8 cellular contexts compared by ENCODE assay signal in genomic region chr11:65498042-65498726, GRCh38. TPM values are rescaled to one million over a fixed set of nuclear protein-coding genes. Genes with fewer than 3 reads are reported as not detected.
DNase-seq lines count a peak whose midpoint lies in the region; ATAC-seq and TF ChIP-seq lines count a peak whose summit lies in the region.

No MANE protein-coding gene starts in this region.

- H3K9me3 ChIP-seq in fibroblast of lung (ENCODE audit: control insufficient read depth, insufficient read depth, low read depth, low read length) = no peaks in the 10 kb centered on the region

- no peak for ATAC-seq in HG02840 (IDR thresholded peaks at IDR 0.05; ENCODE audit: low FRiP score, unreplicated experiment)

- H4K20me1 ChIP-seq in fibroblast of lung (ENCODE audit: control insufficient read depth, extremely low read depth, insufficient read depth, low read length) = peaks cover 3% of the 10 kb centered on the region

- TF ChIP-seq CTCF in fibroblast of lung (conservative IDR thresholded peaks at IDR 0.05 in 1 of 2, IDR thresholded peaks at IDR 0.05 in 1 of 2; ENCODE audit: low read depth in 1 of 2, low read length in 2 of 2) = no peak

- peaks cover 19% of the 10 kb centered on the region for H3K4me1 ChIP-seq in fibroblast of lung (ENCODE audit: control insufficient read depth, extremely low read depth, insufficient read depth, low read length)

- peak overlapping the region; percentile 72 to 98 (median 76) for H3K4me3 ChIP-seq in fibroblast of lung (replicated peaks in 1 of 4; ENCODE audit: control extremely low read depth in 1 of 4, insufficient read depth in 1 of 4, low read depth in 3 of 4, low read length in 4 of 4)

- no peaks in the 10 kb centered on the region for H3K27me3 ChIP-seq in fibroblast of lung (ENCODE audit: control insufficient read depth, insufficient read depth, low read length)

- H3K4me2 ChIP-seq in fibroblast of lung (ENCODE audit: extremely low read depth, insufficient read depth, low read length) = peak overlapping the region; percentile 88

- peak; percentile 60 for DNase-seq in NCI-H2107 treated with DMSO at 0.1 percent for 48 hours (lab: John Stamatoyannopoulos, UW; ENCODE audit: unreplicated experiment)
- DNase-seq in NCI-H2107 (lab: John Stamatoyannopoulos, UW) = no peak
- DNase-seq in NCI-H69 (lab: John Stamatoyannopoulos, UW) = peak; percentile 82
- DNase-seq in activated CD8-positive, alpha-beta memory T cell treated with anti-CD3 and anti-CD28 coated beads, Interleukin-2, amount 50 U/mL, for 48 hours = peak; percentile 86
- DNase-seq in fibroblast of lung (ENCODE audit: low read depth in 2 of 2) = peak; percentile 61 to 79
- DNase-seq in occipital lobe (lab: John Stamatoyannopoulos, UW) = peak; percentile 35
- DNase-seq in T1000 (lab: John Stamatoyannopoulos, UW) = no peak

- no peak overlapping the region for H2AFZ ChIP-seq in fibroblast of lung (ENCODE audit: low read length)

- peaks cover 4% of the 10 kb centered on the region for H3K36me3 ChIP-seq in fibroblast of lung (ENCODE audit: control insufficient read depth, insufficient read depth, low read length)

- peaks cover 79% of the 10 kb centered on the region for H3K79me2 ChIP-seq in fibroblast of lung (ENCODE audit: control insufficient read depth, insufficient read depth, low read length)

- H3K9ac ChIP-seq in fibroblast of lung (ENCODE audit: insufficient read depth, low read length) = peak overlapping the region; percentile 88

- peak overlapping the region; percentile 100 for H3K27ac ChIP-seq in fibroblast of lung (ENCODE audit: insufficient read depth, low read length)

RNA-seq across cellular contexts. Expression of gene MALAT1, which starts 0.7 kb away (rescaled TPM):
- total RNA-seq in fibroblast of lung (14,068 and 21,991 TPM in 2 replicates), occipital lobe (11,800 TPM)
- 482 and 583 TPM in 2 replicates for polyA plus RNA-seq in fibroblast of lung
- polyA plus RNA-seq in fibroblast of lung (2012) = 274 and 335 TPM in 2 replicates
- 1,820 and 2,014 TPM in 2 replicates for polyA minus RNA-seq in fibroblast of lung (ENCODE audit: low replicate concordance)

RNA-seq across cellular contexts. Expression of gene SCYL1, which starts 26.7 kb away (rescaled TPM):
- total RNA-seq in fibroblast of lung = 73.2 and 84.6 TPM in 2 replicates
- 58.2 and 62.3 TPM in 2 replicates for polyA plus RNA-seq in fibroblast of lung
- polyA plus RNA-seq in fibroblast of lung (2012) = 71.8 and 83.3 TPM in 2 replicates
- 160 and 182 TPM in 2 replicates for polyA minus RNA-seq in fibroblast of lung (ENCODE audit: low replicate concordance)
- 34.2 TPM for total RNA-seq in occipital lobe

RNA-seq across cellular contexts. Expression of gene LTBP3, which starts 60.0 kb away (rescaled TPM):
- total RNA-seq in fibroblast of lung (37.3 and 39.0 TPM in 2 replicates), occipital lobe (18.4 TPM)
- polyA plus RNA-seq in fibroblast of lung = 40.4 and 47.2 TPM in 2 replicates
- 65.8 and 68.7 TPM in 2 replicates for polyA plus RNA-seq in fibroblast of lung (2012)
- polyA minus RNA-seq in fibroblast of lung (ENCODE audit: low replicate concordance) = 54.6 and 262 TPM in 2 replicates

Comparison
In these comparisons a context has a peak if more than half of its experiments do, and no peak if none do; other contexts are left out.
1. DNase-seq: peak in NCI-H2107 treated with DMSO at 0.1 percent for 48 hours (single experiment), NCI-H69 (single experiment), activated CD8-positive, alpha-beta memory T cell treated with anti-CD3 and anti-CD28 coated beads, Interleukin-2, amount 50 U/mL, for 48 hours (single experiment), fibroblast of lung (2 of 2) and occipital lobe (single experiment); none in NCI-H2107 (single experiment) and T1000 (single experiment).